8 cellular contexts compared by ENCODE assay signal in genomic region chr19:10403137-10404021, GRCh38. TPM values are rescaled to one million over a fixed set of nuclear protein-coding genes. Genes with fewer than 3 reads are reported as not detected.
DNase-seq lines count a peak whose midpoint lies in the region; ATAC-seq and FAIRE-seq lines count a peak whose summit lies in the region.

TSS of gene CDC37 (minus strand) at chr19:10403542. CDS start at chr19:10403479, 63 bp downstream.

- H3K79me2 ChIP-seq in mesendoderm (ENCODE audit: control insufficient read depth, insufficient read depth, low read length): peaks cover 39% of the 10 kb centered on the region

- peak within 1 kb of the TSS; percentile 99 for H3K4me3 ChIP-seq in mesendoderm (ENCODE audit: low read length)

- H3K36me3 Mint-ChIP-seq in effector memory CD8-positive, alpha-beta T cell (ENCODE audit: insufficient read depth): peaks cover 51% of the 10 kb centered on the region

- no peaks in the 10 kb centered on the region for H3K9me3 Mint-ChIP-seq in effector memory CD8-positive, alpha-beta T cell

- H4K8ac ChIP-seq in mesendoderm (ENCODE audit: low read depth, low read length): no peak within 1 kb of the TSS

- H3K9ac ChIP-seq in mesendoderm (ENCODE audit: low read length): peak within 1 kb of the TSS; percentile 98

- peak; percentile 92 for FAIRE-seq in HTR-8/SVneo (lab: Jason Lieb, UNC)

- peak within 1 kb of the TSS; percentile 99 to 100 for H3K27ac Mint-ChIP-seq in effector memory CD8-positive, alpha-beta T cell

- peaks cover 53 to 64% of the 10 kb centered on the region in 2 donors for H3K4me1 Mint-ChIP-seq in effector memory CD8-positive, alpha-beta T cell (ENCODE audit: low read depth in 2 of 2)

- no peak within 1 kb of the TSS for H3K27ac ChIP-seq in mesendoderm (ENCODE audit: low read depth, low read length)

- peak within 1 kb of the TSS; percentile 89 for H3K56ac ChIP-seq in mesendoderm (ENCODE audit: low read length)

- H3K79me1 ChIP-seq in mesendoderm (ENCODE audit: low read length): peaks cover 20% of the 10 kb centered on the region

- no peak within 1 kb of the TSS for H2AK5ac ChIP-seq in mesendoderm (ENCODE audit: low read length)

- H2BK15ac ChIP-seq in mesendoderm (replicated peaks; ENCODE audit: low read depth): no peak within 1 kb of the TSS

- H3K27me3 Mint-ChIP-seq in effector memory CD8-positive, alpha-beta T cell: no peaks in the 10 kb centered on the region

- ATAC-seq in GM21360 (IDR thresholded peaks at IDR 0.05; ENCODE audit: unreplicated experiment): peak; percentile 47
- ATAC-seq in effector memory CD8-positive, alpha-beta T cell (replicated peaks): peak; percentile 72

- DNase-seq in COLO668 (lab: John Stamatoyannopoulos, UW; ENCODE audit: unreplicated experiment) (peak; percentile 97), HTR-8/SVneo (ENCODE audit: insufficient read length, low spot score) (peak; percentile 98), NOMO-1 treated with DMSO at 0.1 percent for 48 hours (lab: John Stamatoyannopoulos, UW; ENCODE audit: unreplicated experiment) (peak; percentile 94), mesendoderm (peak; percentile 97)
- DNase-seq in activated CD8-positive, alpha-beta memory T cell treated with anti-CD3 and anti-CD28 coated beads for 4 hours (ENCODE audit: low read depth in 2 of 2): peak; percentile 94 to 97
- DNase-seq in effector memory CD8-positive, alpha-beta T cell: peak; percentile 97 to 99 (median 98)
- peak; percentile 98 for DNase-seq in stimulated activated CD8-positive, alpha-beta memory T cell treated with anti-CD3 and anti-CD28 coated beads, Interleukin-12 subunit alpha, Interleukin-12 subunit beta, amount 100 ng/mL, for 4 hours (ENCODE audit: low read depth)

- WGBS in mesendoderm (ENCODE audit: extremely low coverage, insufficient coverage, low lambda C conversion rate): no CpG with 5 or more reads among the region's 69 CpGs

- no peak within 1 kb of the TSS for H2BK120ac ChIP-seq in mesendoderm (ENCODE audit: low read depth, low read length)

- H3K27me3 ChIP-seq in mesendoderm (ENCODE audit: insufficient read depth, low read length, poor library complexity): peaks cover 9% of the 10 kb centered on the region

- H4K5ac ChIP-seq in mesendoderm (ENCODE audit: low read length): peak within 1 kb of the TSS; percentile 39

- peak within 1 kb of the TSS; percentile 95 for H3K4me2 ChIP-seq in mesendoderm (ENCODE audit: low read length)

- H3K4me3 Mint-ChIP-seq in effector memory CD8-positive, alpha-beta T cell: peak within 1 kb of the TSS; percentile 96 to 97

- peak within 1 kb of the TSS; percentile 37 for H3K23ac ChIP-seq in mesendoderm (ENCODE audit: low read length)

- peaks cover 1% of the 10 kb centered on the region for H3K36me3 ChIP-seq in mesendoderm (ENCODE audit: control insufficient read depth, insufficient read depth, low read length)

- no peaks in the 10 kb centered on the region for H3K4me1 ChIP-seq in mesendoderm (ENCODE audit: control insufficient read depth, low read depth, low read length)

- peak within 1 kb of the TSS; percentile 60 for H3K4ac ChIP-seq in mesendoderm (ENCODE audit: low read depth, low read length)

- H3K18ac ChIP-seq in mesendoderm (ENCODE audit: low read length): no peak within 1 kb of the TSS

- H2BK5ac ChIP-seq in mesendoderm (ENCODE audit: low read length): peak within 1 kb of the TSS; percentile 55

RNA-seq across cellular contexts. Expression of gene CDC37, which starts in this region (rescaled TPM):
- 151 TPM for polyA plus RNA-seq in mesendoderm (2013, experiment 1 of 2)
- polyA plus RNA-seq in mesendoderm (2013, experiment 2 of 2): 153 TPM
